8 cellular contexts compared by ENCODE assay signal in the genomic region with DNA sequence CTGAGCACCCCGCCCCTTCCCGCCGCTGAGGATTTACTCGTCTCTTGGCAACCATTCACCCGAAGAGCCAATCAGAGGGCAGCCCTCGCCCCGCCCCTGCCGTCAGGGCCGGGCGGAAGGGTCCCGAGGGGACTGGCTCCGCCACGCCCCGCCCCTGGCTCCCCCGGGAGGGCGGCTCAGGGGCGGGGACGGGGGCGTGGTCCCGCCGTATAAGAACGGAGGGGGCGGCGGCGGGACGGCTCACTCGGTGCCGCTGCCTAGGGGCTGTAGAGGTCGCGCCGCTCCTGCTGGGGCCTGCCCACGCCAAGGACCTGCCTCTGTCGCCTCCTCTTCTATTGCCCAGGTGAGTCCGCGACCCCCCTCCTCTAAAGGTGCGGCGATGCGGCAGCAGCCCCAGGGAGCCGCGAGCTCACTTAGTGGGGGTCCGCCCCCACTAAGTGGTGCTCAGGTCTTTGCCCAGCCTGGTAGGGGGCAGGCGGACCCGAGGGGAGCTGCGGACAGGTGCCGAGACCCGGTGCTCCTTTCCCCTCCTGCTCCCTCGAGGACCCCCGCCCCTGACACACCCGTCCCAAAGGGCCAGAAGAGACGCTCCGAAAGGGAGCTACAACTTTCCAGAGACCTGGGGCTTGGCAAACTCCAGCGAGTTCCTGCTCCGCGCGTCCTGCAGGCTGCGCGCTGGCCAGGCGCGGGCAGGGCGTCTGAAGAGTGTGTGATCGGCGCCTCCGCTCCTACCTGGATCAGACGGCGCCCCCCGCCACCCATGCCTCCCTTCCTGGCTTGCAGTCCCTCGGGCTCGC. TPM values are rescaled to one million over a fixed set of nuclear protein-coding genes. Genes with fewer than 3 reads are reported as not detected.
DNase-seq lines count a peak whose midpoint lies in the region; ATAC-seq lines count a peak whose summit lies in the region.

TSS of gene TENT5C (plus strand) at position 238 of the 797 bp plus-strand sequence. CDS start 16,821 bp downstream, outside the sequence.

- ATAC-seq in naive thymus-derived CD8-positive, alpha-beta T cell, result peak; percentile 84 to 86
- ATAC-seq in stimulated activated memory B cell treated with anti-CD40 and anti-IgM and Interleukin-4, amounts not matched to agents 10 μg/mL and 1 μg/mL and 100 μg/mL, for 72 hours, result peak; percentile 94

- H3K4me3 Mint-ChIP-seq in naive thymus-derived CD8-positive, alpha-beta T cell, result peak within 1 kb of the TSS; percentile 91 to 99 (median 98)
- peak within 1 kb of the TSS; percentile 96 for H3K4me3 Mint-ChIP-seq in stimulated activated memory B cell treated with anti-CD40 and anti-IgM and Interleukin-4, amounts not matched to agents 10 μg/mL and 1 μg/mL and 100 μg/mL, for 72 hours

- peak within 1 kb of the TSS; percentile 96 to 100 (median 98) for H3K27ac Mint-ChIP-seq in naive thymus-derived CD8-positive, alpha-beta T cell
- H3K27ac Mint-ChIP-seq in stimulated activated memory B cell treated with anti-CD40 and anti-IgM and Interleukin-4, amounts not matched to agents 10 μg/mL and 1 μg/mL and 100 μg/mL, for 72 hours, result peak within 1 kb of the TSS; percentile 79

- POLR2A ChIA-PET in naive thymus-derived CD8-positive, alpha-beta T cell (lab: Charles Lee), result interaction anchor here (0.6 to 3.4 kb wide), 13 partner anchors 11 to 786 kb away, joined by 3 to 37 read pairs (median 6); no protein-coding TSS in a partner anchor

- H3K4me1 Mint-ChIP-seq in naive thymus-derived CD8-positive, alpha-beta T cell, result peaks cover 17 to 48% (median 28%) of the 10 kb centered on the region in 4 donors
- peaks cover 44% of the 10 kb centered on the region for H3K4me1 Mint-ChIP-seq in stimulated activated memory B cell treated with anti-CD40 and anti-IgM and Interleukin-4, amounts not matched to agents 10 μg/mL and 1 μg/mL and 100 μg/mL, for 72 hours

- H3K9me3 Mint-ChIP-seq in naive thymus-derived CD8-positive, alpha-beta T cell, result no peaks in the 10 kb centered on the region
- no peaks in the 10 kb centered on the region for H3K9me3 Mint-ChIP-seq in stimulated activated memory B cell treated with anti-CD40 and anti-IgM and Interleukin-4, amounts not matched to agents 10 μg/mL and 1 μg/mL and 100 μg/mL, for 72 hours

- no peaks in the 10 kb centered on the region for H3K36me3 Mint-ChIP-seq in naive thymus-derived CD8-positive, alpha-beta T cell
- H3K36me3 Mint-ChIP-seq in stimulated activated memory B cell treated with anti-CD40 and anti-IgM and Interleukin-4, amounts not matched to agents 10 μg/mL and 1 μg/mL and 100 μg/mL, for 72 hours, result peaks cover 27% of the 10 kb centered on the region

- peaks cover 0 to 4% (median 0%) of the 10 kb centered on the region in 5 donors for H3K27me3 Mint-ChIP-seq in naive thymus-derived CD8-positive, alpha-beta T cell
- no peaks in the 10 kb centered on the region for H3K27me3 Mint-ChIP-seq in stimulated activated memory B cell treated with anti-CD40 and anti-IgM and Interleukin-4, amounts not matched to agents 10 μg/mL and 1 μg/mL and 100 μg/mL, for 72 hours

- DNase-seq in EL (peak; percentile 97), GOT3 (lab: John Stamatoyannopoulos, UW) (peak; percentile 72), LHCN-M2 (ENCODE audit: low read depth) (peak; percentile 89), RPMI7951 (ENCODE audit: low read depth) (peak; percentile 95), fibroblast of peridontal ligament (ENCODE audit: extremely low read depth) (peak; percentile 90)
- peak; percentile 96 to 98 for DNase-seq in activated T-helper 1 cell treated with anti-CD3 and anti-CD28 coated beads, Interleukin-2, amount 50 U/mL, for 16 hours (ENCODE audit: low read depth in 1 of 2, low spot score in 1 of 2)
- peak; percentile 98 to 100 (median 99) for DNase-seq in naive thymus-derived CD8-positive, alpha-beta T cell

RNA-seq across cellular contexts. Expression of gene TENT5C, which starts in this region (rescaled TPM):
- under 0.01 TPM in 1 of 2 replicates, not detected in the other for total RNA-seq in LHCN-M2 (2014; rRNA removed)
- 0.05 TPM for polyA plus RNA-seq in LHCN-M2 (2012)
- total RNA-seq in RPMI7951 (2014; rRNA removed; shearing (Covaris generic)), result 0.36 and 0.78 TPM in 2 replicates
- 1 to 10 TPM; 4.9 to 5.4 TPM for total RNA-seq in naive thymus-derived CD8-positive, alpha-beta T cell
- polyA plus RNA-seq in naive thymus-derived CD8-positive, alpha-beta T cell, result 10 to 100 TPM in 1 of 3 donors, under 1 TPM in 2; 0.19 to 16.2 (median 0.36) TPM

Comparison
In these comparisons a context has a peak if more than half of its experiments do, and no peak if none do; other contexts are left out.
1. Peak in every context shown above with its lines: DNase-seq and ATAC-seq.
2. Peak in DNase-seq in LHCN-M2; RNA of the gene not detected or under 1 TPM.
3. Peak in DNase-seq in RPMI7951; RNA of the gene not detected or under 1 TPM.